ENCODE assay signal across 29 cellular contexts in genomic region chr7:76185187-76185915, GRCh38. TPM values are rescaled to one million over a fixed set of nuclear protein-coding genes. Genes with fewer than 3 reads are reported as not detected.
DNase-seq lines count a peak whose midpoint lies in the region; ATAC-seq and TF ChIP-seq lines count a peak whose summit lies in the region.
"Had no signal": no experiment of that assay in that cellular context is flagged by ENCODE, and none has a peak within 500 bp of the region (broad histone marks: within the 10 kb centered on the region; RNA-seq: fewer than 3 reads in every experiment).

No MANE protein-coding gene starts in this region.

- peak overlapping the region; percentile 98 for H3K27ac Mint-ChIP-seq in glutamatergic neuron (ENCODE audit: unreplicated experiment)
- H3K27ac Mint-ChIP-seq: activated naive CD8-positive, alpha-beta T cell treated with anti-CD3 and anti-CD28 coated beads, Interleukin-2, amount 10 ng/mL, durations not matched to agents 7 days and 5 days; activated T-helper 17 cell treated with anti-CD3 and anti-CD28 coated beads, Interleukin-2, amount 50 U/mL, for 72 hours; CD4-positive, alpha-beta T cell; immature natural killer cell; nephron; T-helper 2 cell treated with Interferon-gamma antibody and Interleukin-4, amounts not matched to agents 5 μg/mL and 100 μg/mL, for 36 hours; type B pancreatic cell had no signal

- H3K27me3 Mint-ChIP-seq in glutamatergic neuron (ENCODE audit: unreplicated experiment), result peaks cover 2% of the 10 kb centered on the region
- H3K27me3 Mint-ChIP-seq: activated naive CD8-positive, alpha-beta T cell treated with anti-CD3 and anti-CD28 coated beads, Interleukin-2, amount 10 ng/mL, durations not matched to agents 7 days and 5 days; CD4-positive, alpha-beta T cell had no signal

- CTCF ChIA-PET in SK-N-SH (lab: Yijun Ruan, JAX), result interaction anchor here (0.7 to 9.1 kb wide), 11 partner anchors 8 to 132 kb away, joined by 3 to 103 read pairs (median 4); partner anchors contain the start of gene SRRM3

- no peaks in the 10 kb centered on the region for H3K36me3 ChIP-seq in HUES48 (ENCODE audit: control insufficient read depth, insufficient read depth, low read length)
- H3K36me3 ChIP-seq in SK-N-SH (replicated peaks in 1 of 2; ENCODE audit: control insufficient read depth in 1 of 2, insufficient read depth in 2 of 2, low read length in 1 of 2), result no peaks in the 10 kb centered on the region
- H3K36me3 ChIP-seq: heart left ventricle, left ventricle myocardium inferior, prostate gland had no signal

- DNase-seq in SK-N-SH (peak; percentile 83), glutamatergic neuron (peak; percentile 51), retina (peak; percentile 76), omental fat pad (ENCODE audit: low spot score) (no peak), NOMO-1 treated with dmso at 0.1 percent for 144 hours (lab: John Stamatoyannopoulos, UW; ENCODE audit: unreplicated experiment) (no peak)
- DNase-seq: activated CD4-positive, alpha-beta T cell treated with anti-CD3 and anti-CD28 coated beads, Interleukin-2, amount 50 U/mL, for 48 hours; activated CD4-positive, CD25-positive, alpha-beta regulatory T cell; activated CD8-positive, alpha-beta memory T cell treated with anti-CD3 and anti-CD28 coated beads, Interleukin-2, amount 50 U/mL, for 4 hours; activated naive CD8-positive, alpha-beta T cell treated with anti-CD3 and anti-CD28 coated beads, Interleukin-2, amount 10 ng/mL, durations not matched to agents 7 days and 5 days; CD4-positive, alpha-beta T cell; DMS 273 treated with DMSO at 0.1 percent for 48 hours; effector CD4-positive, alpha-beta T cell; heart left ventricle; immature natural killer cell; Kasumi-1; left ventricle myocardium inferior; midbrain; NCI-H187 treated with DMSO at 0.1 percent for 48 hours; NCI-H226; NCI-H774 had no signal

- no peak overlapping the region for H3K4me2 ChIP-seq in SK-N-SH

- ATAC-seq in omental fat pad (ENCODE audit: low FRiP score) (no peak), HG03175 (IDR thresholded peaks at IDR 0.05; ENCODE audit: unreplicated experiment) (no peak)
- ATAC-seq: activated T-helper 17 cell treated with anti-CD3 and anti-CD28 coated beads, Interleukin-2, amount 50 U/mL, for 72 hours had no signal

- H3K27me3 ChIP-seq in HUES48 (ENCODE audit: control insufficient read depth, insufficient read depth, low read length) (no peaks in the 10 kb centered on the region), SK-N-SH (ENCODE audit: insufficient read depth) (no peaks in the 10 kb centered on the region)
- H3K27me3 ChIP-seq: heart left ventricle had no signal

- H3K9me3 ChIP-seq in HUES48 (ENCODE audit: control insufficient read depth, insufficient read depth, low read length) (no peaks in the 10 kb centered on the region), SK-N-SH (no peaks in the 10 kb centered on the region)
- H3K9me3 ChIP-seq: heart left ventricle, left ventricle myocardium inferior, prostate gland had no signal

- peak overlapping the region; percentile 69 for H3K4me3 Mint-ChIP-seq in glutamatergic neuron (ENCODE audit: unreplicated experiment)
- H3K4me3 Mint-ChIP-seq: activated naive CD8-positive, alpha-beta T cell treated with anti-CD3 and anti-CD28 coated beads, Interleukin-2, amount 10 ng/mL, durations not matched to agents 7 days and 5 days; activated T-helper 17 cell treated with anti-CD3 and anti-CD28 coated beads, Interleukin-2, amount 50 U/mL, for 72 hours; CD4-positive, alpha-beta T cell; immature natural killer cell; nephron; T-helper 2 cell treated with Interferon-gamma antibody and Interleukin-4, amounts not matched to agents 5 μg/mL and 100 μg/mL, for 36 hours; type B pancreatic cell had no signal

- no peaks in the 10 kb centered on the region for H3K9me2 ChIP-seq in SK-N-SH

- H4K20me1 ChIP-seq in SK-N-SH (ENCODE audit: insufficient read depth), result no peaks in the 10 kb centered on the region

- peak in 1 of 2 experiments; percentile 43; a peak in 1 of 4 replicates for TF ChIP-seq EP300 in SK-N-SH (IDR thresholded peaks at IDR 0.05; ENCODE audit: borderline replicate concordance in 1 of 2, low read depth in 1 of 2, low read length in 1 of 2)

- H3F3A ChIP-seq in SK-N-SH (replicated peaks; ENCODE audit: insufficient read depth), result no peaks in the 10 kb centered on the region

- WGBS in SK-N-SH (ENCODE audit: low lambda C conversion rate), result 45% methylated on average over 22 of the region's 22 CpGs

- H3K79me2 ChIP-seq in SK-N-SH (ENCODE audit: insufficient read depth), result no peaks in the 10 kb centered on the region

- peaks cover 16% of the 10 kb centered on the region for H3K4me1 Mint-ChIP-seq in glutamatergic neuron (ENCODE audit: low read depth, unreplicated experiment)
- H3K4me1 Mint-ChIP-seq: activated naive CD8-positive, alpha-beta T cell treated with anti-CD3 and anti-CD28 coated beads, Interleukin-2, amount 10 ng/mL, durations not matched to agents 7 days and 5 days; activated T-helper 17 cell treated with anti-CD3 and anti-CD28 coated beads, Interleukin-2, amount 50 U/mL, for 72 hours; immature natural killer cell; nephron had no signal

- no peak for TF ChIP-seq CTCF in SK-N-SH (IDR thresholded peaks at IDR 0.05)
- TF ChIP-seq CTCF in glutamatergic neuron (IDR thresholded peaks at IDR 0.05; ENCODE audit: partially characterized antibody, unreplicated experiment), result no peak
- TF ChIP-seq CTCF in omental fat pad (IDR thresholded peaks at IDR 0.05), result no peak

- H3K4me3 ChIP-seq in HUES48 (ENCODE audit: low read depth, low read length) (no peak overlapping the region), SK-N-SH (ENCODE audit: low read depth in 2 of 2, low read length in 1 of 2) (no peak overlapping the region)
- H3K4me3 ChIP-seq: heart left ventricle, left ventricle myocardium inferior, prostate gland had no signal

- peak overlapping the region; percentile 56; the same call in 1 of the 2 replicates for H3K9ac ChIP-seq in HUES48 (ENCODE audit: low read depth, low read length)
- H3K9ac ChIP-seq in SK-N-SH, result no peak overlapping the region

- H2AFZ ChIP-seq in SK-N-SH (ENCODE audit: low read depth), result 0 out of 2 replicates have a peak overlapping the region, but pooled peaks have one; percentile 31

- H3K9me3 Mint-ChIP-seq in glutamatergic neuron (ENCODE audit: unreplicated experiment), result peaks cover 6% of the 10 kb centered on the region
- H3K9me3 Mint-ChIP-seq: activated naive CD8-positive, alpha-beta T cell treated with anti-CD3 and anti-CD28 coated beads, Interleukin-2, amount 10 ng/mL, durations not matched to agents 7 days and 5 days; activated T-helper 17 cell treated with anti-CD3 and anti-CD28 coated beads, Interleukin-2, amount 50 U/mL, for 72 hours; CD4-positive, alpha-beta T cell; immature natural killer cell; nephron; T-helper 2 cell treated with Interferon-gamma antibody and Interleukin-4, amounts not matched to agents 5 μg/mL and 100 μg/mL, for 36 hours; type B pancreatic cell had no signal

- TF ChIP-seq RAD21 in SK-N-SH (IDR thresholded peaks at IDR 0.05; ENCODE audit: low read length), result peak; percentile 34

- H3K36me3 Mint-ChIP-seq in glutamatergic neuron (ENCODE audit: unreplicated experiment), result no peaks in the 10 kb centered on the region
- H3K36me3 Mint-ChIP-seq: activated naive CD8-positive, alpha-beta T cell treated with anti-CD3 and anti-CD28 coated beads, Interleukin-2, amount 10 ng/mL, durations not matched to agents 7 days and 5 days; immature natural killer cell; type B pancreatic cell had no signal

- H3K4me1 ChIP-seq in HUES48 (ENCODE audit: control insufficient read depth, insufficient read depth, low read length), result peaks cover 10% of the 10 kb centered on the region
- peaks cover 0 to 9% of the 10 kb centered on the region in 2 experiments; a peak in 1 of 4 replicates for H3K4me1 ChIP-seq in SK-N-SH (ENCODE audit: control insufficient read depth in 1 of 2, insufficient read depth in 2 of 2, low read depth in 1 of 2, low read length in 1 of 2)
- H3K4me1 ChIP-seq: heart left ventricle, left ventricle myocardium inferior, prostate gland had no signal

- POLR2A ChIA-PET in SK-N-SH (lab: Yijun Ruan, JAX), result interaction anchor here (0.7 to 2.0 kb wide), 14 partner anchors 12 to 174 kb away, joined by 3 to 15 read pairs (median 5); partner anchors contain the start of genes HSPB1, SRRM3 and YWHAG

- H3K27ac ChIP-seq in HUES48 (ENCODE audit: low read depth, low read length), result peak overlapping the region; percentile 67
- H3K27ac ChIP-seq in SK-N-SH (ENCODE audit: low read depth in 2 of 2, low read length in 1 of 2), result peak overlapping the region in 1 of 2 experiments; percentile 86; a peak in 2 of 4 replicates
- H3K27ac ChIP-seq: heart left ventricle, left ventricle myocardium inferior, prostate gland had no signal

TF ChIP-seq in SK-N-SH, 30 proteins besides CTCF, POLR2A, EP300 and RAD21:
- TF ChIP-seq MAX (IDR thresholded peaks at IDR 0.05; ENCODE audit: low read depth) (no peak), MXI1 (IDR thresholded peaks at IDR 0.05; ENCODE audit: low read depth, low read length) (peak; percentile 87), SMC3 (IDR thresholded peaks at IDR 0.05; ENCODE audit: low read depth, low read length) (peak; percentile 13; the same call in 1 of the 2 replicates), CHD2 (IDR thresholded peaks at IDR 0.05; ENCODE audit: low read length, partially characterized antibody) (peak; percentile 69)

RNA-seq across cellular contexts. Expression of gene SRRM3, which starts 16.3 kb away (rescaled TPM):
- polyA plus RNA-seq in SK-N-SH (2012; rRNA removed), result 2.5 and 2.7 TPM in 2 replicates
- 1.4 and 3.7 TPM in 2 replicates for polyA plus RNA-seq in SK-N-SH (2012; cell fraction: cytosol; rRNA removed)
- polyA plus RNA-seq in SK-N-SH (2012; cell fraction: nucleus; rRNA removed), result 4.7 and 9.2 TPM in 2 replicates
- 154 TPM for total RNA-seq in glutamatergic neuron (ENCODE audit: unreplicated experiment)
- total RNA-seq in omental fat pad, result 1 to 10 TPM; 1.7 to 3.7 (median 2.4) TPM
- total RNA-seq: activated naive CD8-positive, alpha-beta T cell treated with anti-CD3 and anti-CD28 coated beads, Interleukin-2, amount 10 ng/mL, durations not matched to agents 7 days and 5 days; CD4-positive, alpha-beta T cell; epithelial cell of proximal tubule; OCI-LY7 had no signal
- polyA plus RNA-seq: immature natural killer cell had no signal

Comparison
In these comparisons a context has a peak if more than half of its experiments do, and no peak if none do; other contexts are left out.
1. DNase-seq: peak in SK-N-SH (single experiment), glutamatergic neuron (single experiment) and retina (single experiment); none in omental fat pad (single experiment) and NOMO-1 treated with dmso at 0.1 percent for 144 hours (single experiment).
2. RNA of gene SRRM3, which starts 16.3 kb away (total RNA-seq): 154 TPM in glutamatergic neuron (single experiment); 1.7 to 3.7 TPM in omental fat pad; every median in the first group is over 10 times any median in the second.